Comparison of ENCODE assay signal across 23 cellular contexts in the genomic region with DNA sequence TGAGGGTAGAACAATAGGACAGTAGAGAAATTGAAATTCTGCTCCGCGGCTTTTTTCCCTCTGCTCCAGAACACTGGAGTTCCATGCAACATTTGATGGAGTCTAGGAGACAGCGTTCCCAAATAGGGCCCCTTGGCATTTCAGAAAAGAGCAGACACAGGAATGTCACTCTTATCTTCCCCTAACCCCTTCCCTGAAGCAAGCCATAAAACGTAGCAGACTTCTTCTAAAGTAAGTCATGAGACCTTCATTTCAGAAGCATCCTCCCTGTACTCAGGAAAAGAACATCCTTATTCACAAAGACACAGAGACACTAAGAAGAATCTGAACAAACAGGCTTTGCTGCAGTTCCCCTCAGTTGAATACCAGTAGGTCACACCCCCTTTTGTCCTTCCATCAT.
"Had no signal": no experiment of that assay in that cellular context is flagged by ENCODE, and none has a peak within 500 bp of the region (broad histone marks: within the 10 kb centered on the region; RNA-seq: fewer than 3 reads in every experiment).

No MANE protein-coding gene starts in this region.

- H3K36me3 Mint-ChIP-seq: memory B cell; naive thymus-derived CD4-positive, alpha-beta T cell had no signal

- FAIRE-seq: frontal cortex, kidney had no signal

- H3K4me1 ChIP-seq: colonic mucosa, lower lobe of right lung, right atrium auricular region had no signal

- H3K27me3 ChIP-seq: colonic mucosa, ovary, right atrium auricular region, tibial artery had no signal

- H3K9me3 Mint-ChIP-seq: memory B cell, nephron progenitor cell had no signal

- H3K36me3 ChIP-seq: cardiac muscle cell, colonic mucosa, heart left ventricle, left ventricle myocardium inferior, lower lobe of right lung, ovary, right atrium auricular region, sigmoid colon, tibial artery had no signal

- H3K4me3 ChIP-seq: cardiac muscle cell, colonic mucosa, heart left ventricle, left ventricle myocardium inferior, lower lobe of right lung, ovary, right atrium auricular region, sigmoid colon, skin epidermis, tibial artery had no signal

- H3K4me1 Mint-ChIP-seq: memory B cell; naive thymus-derived CD4-positive, alpha-beta T cell had no signal

- ATAC-seq: esophagus mucosa; heart left ventricle; left cardiac atrium; lower lobe of right lung; naive thymus-derived CD4-positive, alpha-beta T cell had no signal

- H3K27me3 Mint-ChIP-seq: memory B cell had no signal

- H3K27ac Mint-ChIP-seq: memory B cell; naive thymus-derived CD4-positive, alpha-beta T cell; nephron progenitor cell had no signal

- H3K4me3 Mint-ChIP-seq: memory B cell; naive thymus-derived CD4-positive, alpha-beta T cell; nephron progenitor cell had no signal

- H3K9me3 ChIP-seq: colonic mucosa, heart left ventricle, left ventricle myocardium inferior, lower lobe of right lung, ovary, right atrium auricular region, sigmoid colon, tibial artery had no signal

- H3K27ac ChIP-seq: cardiac muscle cell, colonic mucosa, heart left ventricle, left ventricle myocardium inferior, lower lobe of right lung, ovary, right atrium auricular region, sigmoid colon, skin epidermis, tibial artery had no signal

- DNase-seq: cerebellar nuclear complex; colonic mucosa; dermis blood vessel endothelial cell; heart left ventricle; hypothalamus; kidney; left cardiac atrium; left ventricle myocardium inferior; lower lobe of right lung; naive thymus-derived CD4-positive, alpha-beta T cell; nephron progenitor cell; nucleus accumbens; ovary; sigmoid colon; stimulated activated CD4-positive, alpha-beta T cell treated with anti-CD3 and anti-CD28 coated beads, Interleukin-12 subunit alpha, Interleukin-12 subunit beta, amount 100 ng/mL, for 4 hours; stimulated activated naive CD4-positive, alpha-beta T cell treated with Interleukin-2 at 50 U/mL for 16 hours; tibial artery had no signal
